ENCODE assay signal across 9 cellular contexts in the genomic region with DNA sequence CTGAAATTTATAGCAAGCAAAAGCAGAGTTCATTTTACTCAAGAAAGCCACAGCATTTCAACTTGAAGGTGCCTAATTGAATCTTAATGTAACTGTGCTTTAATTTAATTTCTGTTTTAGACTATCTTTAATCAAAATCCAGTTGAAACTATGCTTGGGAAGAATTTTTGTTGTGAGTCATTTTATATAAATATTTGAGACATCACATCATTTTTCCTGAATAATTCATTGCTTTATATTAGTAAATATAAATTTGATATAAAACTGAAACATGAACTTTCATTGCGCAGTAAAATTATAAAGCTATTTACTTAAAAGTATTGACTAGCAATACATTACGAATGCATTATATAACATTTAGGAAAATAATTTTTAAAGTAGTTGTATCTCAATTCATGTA.
"Had no signal": no experiment of that assay in that cellular context is flagged by ENCODE, and none has a peak within 500 bp of the region (broad histone marks: within the 10 kb centered on the region; RNA-seq: fewer than 3 reads in every experiment).

No MANE protein-coding gene starts in this region.

- ATAC-seq: HCT116, HepG2 had no signal

- H3K4me1 Mint-ChIP-seq: IgD-negative memory B cell had no signal

- H3K27ac Mint-ChIP-seq: HFFc6, IgD-negative memory B cell had no signal

- H3K4me1 ChIP-seq: HAP-1 had no signal

- H3K4me3 Mint-ChIP-seq: HFFc6, IgD-negative memory B cell had no signal

- DNase-seq: GM23248, GOT3, H7, HFFc6 had no signal

- H3K9me3 ChIP-seq: HAP-1 had no signal

- FAIRE-seq: HepG2 had no signal

- H3K27ac ChIP-seq: GM23248, HL-60 had no signal

- H3K4me3 ChIP-seq: GM23248, HAP-1 had no signal

- H3K27me3 Mint-ChIP-seq: IgD-negative memory B cell had no signal

- H3K36me3 ChIP-seq: HAP-1 had no signal
